In genomic region chr7:38195804-38196595, GRCh38 we compare ENCODE assay signal across 1 cellular context.
TF ChIP-seq lines count a peak whose summit lies in the region.

No MANE protein-coding gene starts in this region.

TF ChIP-seq in GM12878, 131 proteins besides CTCF, POLR2A, EP300 and RAD21 (continued from another document):
- no peak for TF ChIP-seq REST (IDR thresholded peaks at IDR 0.05; ENCODE audit: low read depth, low read length)
- no peak for TF ChIP-seq RAD51 (IDR thresholded peaks at IDR 0.05)
- TF ChIP-seq SP1 (IDR thresholded peaks at IDR 0.05; ENCODE audit: low read depth, low read length): no peak
- TF ChIP-seq ZNF384 (IDR thresholded peaks at IDR 0.05; ENCODE audit: borderline replicate concordance, low read depth, low read length): no peak
- TF ChIP-seq NFYA (IDR thresholded peaks at IDR 0.05; ENCODE audit: borderline replicate concordance, low read depth, low read length): no peak
- TF ChIP-seq SREBF2 (IDR thresholded peaks at IDR 0.05; ENCODE audit: low read length): no peak
- TF ChIP-seq EGR1 (IDR thresholded peaks at IDR 0.05; ENCODE audit: borderline replicate concordance in 1 of 2, low read depth in 2 of 2, low read length in 2 of 2): no peak
- no peak for TF ChIP-seq PRDM15 (CRISPR knock-in tag; IDR thresholded peaks at IDR 0.05)
- TF ChIP-seq ZNF274 (IDR thresholded peaks at IDR 0.05; ENCODE audit: insufficient read depth, insufficient read length): no peak
- TF ChIP-seq TCF12 (IDR thresholded peaks at IDR 0.05; ENCODE audit: low read depth, low read length): no peak
- no peak for TF ChIP-seq NKRF (conservative IDR thresholded peaks at IDR 0.05)
- no peak for TF ChIP-seq ATF3 (IDR thresholded peaks at IDR 0.05; ENCODE audit: borderline replicate concordance, extremely low read depth, low read depth, low read length)
- TF ChIP-seq CBFB (IDR thresholded peaks at IDR 0.05; ENCODE audit: low read depth): no peak
- TF ChIP-seq POLR2AphosphoS5 (IDR thresholded peaks at IDR 0.05; ENCODE audit: low read length): no peak
- no peak for TF ChIP-seq NRF1 (conservative IDR thresholded peaks at IDR 0.05; ENCODE audit: low read depth, low read length)
- TF ChIP-seq MTA2 (IDR thresholded peaks at IDR 0.05; ENCODE audit: low read depth): no peak
- no peak for TF ChIP-seq IRF4 (IDR thresholded peaks at IDR 0.05; ENCODE audit: low read depth, low read length)
TF ChIP-seq in GM12878: peak in this region for 0.
